ENCODE assay signal across 33 cellular contexts in genomic region chr9:13904311-13904710, GRCh38.
"Had no signal": no experiment of that assay in that cellular context is flagged by ENCODE, and none has a peak within 500 bp of the region (broad histone marks: within the 10 kb centered on the region; RNA-seq: fewer than 3 reads in every experiment).

No MANE protein-coding gene starts in this region.

- H3K36me3 Mint-ChIP-seq: activated naive CD8-positive, alpha-beta T cell treated with anti-CD3 and anti-CD28 coated beads for 36 hours had no signal

- H3K4me3 ChIP-seq: MG63, Peyer's patch, SJSA1 had no signal

- H3K27me3 ChIP-seq: MG63, Peyer's patch, SJSA1 had no signal

- H3K4me1 Mint-ChIP-seq: activated CD4-positive, alpha-beta T cell treated with anti-CD3 and anti-CD28 coated beads, Interleukin-2, amount 10 ng/mL, durations not matched to agents 24 days and 14 days; activated naive CD8-positive, alpha-beta T cell treated with anti-CD3 and anti-CD28 coated beads for 36 hours; activated T-helper 17 cell treated with anti-CD3 and anti-CD28 coated beads, Interleukin-2, amount 50 U/mL, for 72 hours had no signal

- DNase-seq: activated CD4-positive, alpha-beta T cell treated with anti-CD3 and anti-CD28 coated beads, Interleukin-2, amount 10 ng/mL, durations not matched to agents 24 days and 14 days; activated CD4-positive, alpha-beta T cell treated with anti-CD3 and anti-CD28 coated beads, Interleukin-2, amount 50 U/mL, for 4 hours; activated CD8-positive, alpha-beta T cell treated with anti-CD3 and anti-CD28 coated beads for 36 hours; activated effector memory CD4-positive, alpha-beta T cell treated with anti-CD3 and anti-CD28 coated beads, Interleukin-2, amount 50 U/mL, for 16 hours; activated naive CD4-positive, alpha-beta T cell; activated naive CD4-positive, alpha-beta T cell treated with anti-CD3 and anti-CD28 coated beads, Interleukin-2, amount 50 U/mL, for 16 hours; activated naive CD8-positive, alpha-beta T cell treated with anti-CD3 and anti-CD28 coated beads for 36 hours; activated T-cell treated with anti-CD3 and anti-CD28 coated beads, Interleukin-2, amount 50 U/mL, for 1 hour; activated T-cell treated with anti-CD3 and anti-CD28 coated beads, Interleukin-2, amount 50 U/mL, for 72 hours; amniotic stem cell; aorta; caudate nucleus; Karpas-422; KBM-7; MG63; NCI-H1048; NCI-H1105 treated with DMSO at 0.1 percent for 48 hours; NCI-H1436; NCI-H1694; NCI-H1930; NCI-H2081 treated with DMSO at 0.1 percent for 48 hours; NCI-H226; NCI-H446 treated with DMSO at 0.1 percent for 48 hours; NCI-H69; NK-92 treated with Interleukin-12 subunit alpha and Interleukin-12 subunit beta, amount 100 ng/mL, for 24 hours; Peyer's patch; RPMI8226; SHP77 treated with DMSO at 0.1 percent for 48 hours; SK-N-SH had no signal

- H3K27ac ChIP-seq: Peyer's patch, SJSA1 had no signal

- H3K4me3 Mint-ChIP-seq: activated CD4-positive, alpha-beta T cell treated with anti-CD3 and anti-CD28 coated beads, Interleukin-2, amount 10 ng/mL, durations not matched to agents 24 days and 14 days; activated CD8-positive, alpha-beta T cell treated with anti-CD3 and anti-CD28 coated beads for 36 hours; activated naive CD8-positive, alpha-beta T cell treated with anti-CD3 and anti-CD28 coated beads for 36 hours; activated T-cell treated with anti-CD3 and anti-CD28 coated beads, Interleukin-2, amount 50 U/mL, for 72 hours; activated T-helper 17 cell treated with anti-CD3 and anti-CD28 coated beads, Interleukin-2, amount 50 U/mL, for 72 hours; T-helper 1 cell treated with Interleukin-12 subunit alpha and Interleukin-12 subunit beta and Interleukin-4 antibody, amounts not matched to agents 30 μg/mL and 1 μg/mL, for 36 hours; T-helper 2 cell treated with Interferon-gamma antibody and Interleukin-4, amounts not matched to agents 5 μg/mL and 100 μg/mL, for 36 hours had no signal

- H3K9me3 ChIP-seq: Peyer's patch, SJSA1, SK-N-SH had no signal

- H3K9me3 Mint-ChIP-seq: activated CD4-positive, alpha-beta T cell treated with anti-CD3 and anti-CD28 coated beads, Interleukin-2, amount 10 ng/mL, durations not matched to agents 24 days and 14 days; activated T-helper 17 cell treated with anti-CD3 and anti-CD28 coated beads, Interleukin-2, amount 50 U/mL, for 72 hours had no signal

- ATAC-seq: activated CD8-positive, alpha-beta T cell treated with anti-CD3 and anti-CD28 coated beads for 36 hours; activated T-cell treated with anti-CD3 and anti-CD28 coated beads, Interleukin-2, amount 50 U/mL, for 72 hours; activated T-helper 17 cell treated with anti-CD3 and anti-CD28 coated beads, Interleukin-2, amount 50 U/mL, for 72 hours had no signal

- H3K4me1 ChIP-seq: Peyer's patch, SJSA1 had no signal

- H3K27ac Mint-ChIP-seq: activated CD4-positive, alpha-beta T cell treated with anti-CD3 and anti-CD28 coated beads, Interleukin-2, amount 10 ng/mL, durations not matched to agents 24 days and 14 days; activated CD8-positive, alpha-beta T cell treated with anti-CD3 and anti-CD28 coated beads for 36 hours; activated naive CD8-positive, alpha-beta T cell treated with anti-CD3 and anti-CD28 coated beads for 36 hours; activated T-cell treated with anti-CD3 and anti-CD28 coated beads, Interleukin-2, amount 50 U/mL, for 72 hours; activated T-helper 17 cell treated with anti-CD3 and anti-CD28 coated beads, Interleukin-2, amount 50 U/mL, for 72 hours; T-helper 1 cell treated with Interleukin-12 subunit alpha and Interleukin-12 subunit beta and Interleukin-4 antibody, amounts not matched to agents 30 μg/mL and 1 μg/mL, for 36 hours; T-helper 2 cell treated with Interferon-gamma antibody and Interleukin-4, amounts not matched to agents 5 μg/mL and 100 μg/mL, for 36 hours had no signal

- H3K36me3 ChIP-seq: MG63, Peyer's patch, SJSA1 had no signal

- H3K27me3 Mint-ChIP-seq: activated CD4-positive, alpha-beta T cell treated with anti-CD3 and anti-CD28 coated beads, Interleukin-2, amount 10 ng/mL, durations not matched to agents 24 days and 14 days; activated CD8-positive, alpha-beta T cell treated with anti-CD3 and anti-CD28 coated beads for 36 hours; activated naive CD8-positive, alpha-beta T cell treated with anti-CD3 and anti-CD28 coated beads for 36 hours; activated T-helper 17 cell treated with anti-CD3 and anti-CD28 coated beads, Interleukin-2, amount 50 U/mL, for 72 hours had no signal
